Comparison of ENCODE assay signal across 1 cellular context in the genomic region with DNA sequence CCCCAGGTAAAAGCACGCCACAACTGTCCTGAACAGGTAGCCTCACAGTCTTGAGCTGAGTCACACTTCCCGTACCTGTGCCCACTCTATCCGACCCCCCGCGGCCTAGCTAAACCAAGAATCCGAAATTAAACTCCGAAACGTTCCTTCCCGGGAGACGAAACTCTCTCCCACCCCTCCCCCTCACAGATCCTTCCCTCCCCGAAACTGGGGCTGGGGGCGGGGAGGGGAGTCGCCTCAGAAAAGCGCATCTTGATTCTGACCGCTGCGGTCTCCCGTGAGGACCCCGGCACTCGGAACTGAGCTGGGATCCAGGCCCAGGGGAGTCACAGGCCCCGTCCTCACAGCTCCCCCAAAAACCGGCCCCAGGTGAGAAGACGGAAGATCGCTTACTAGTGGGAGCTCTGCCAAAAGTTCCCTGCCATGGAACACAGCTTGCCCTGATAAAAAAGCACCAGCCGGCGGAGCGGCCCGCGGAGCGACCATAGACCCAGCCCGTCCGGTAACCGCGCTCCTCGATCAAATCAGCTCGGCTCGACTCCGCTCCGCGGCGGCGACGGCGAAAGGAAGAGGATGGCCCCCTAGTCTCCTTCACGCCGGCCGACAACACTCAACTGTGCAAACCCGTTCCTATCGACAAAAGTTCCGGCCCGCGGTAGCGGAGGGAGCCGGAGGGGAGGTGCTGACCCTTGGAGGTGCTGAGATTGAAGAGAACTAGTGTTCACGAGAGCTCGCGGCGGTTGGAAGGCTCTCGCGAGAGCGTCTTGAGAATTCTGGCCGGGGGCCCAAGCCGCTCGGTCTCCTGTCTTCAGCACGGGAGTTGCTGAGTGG.
TF ChIP-seq lines count a peak whose summit lies in the region.

A gene with protein sequence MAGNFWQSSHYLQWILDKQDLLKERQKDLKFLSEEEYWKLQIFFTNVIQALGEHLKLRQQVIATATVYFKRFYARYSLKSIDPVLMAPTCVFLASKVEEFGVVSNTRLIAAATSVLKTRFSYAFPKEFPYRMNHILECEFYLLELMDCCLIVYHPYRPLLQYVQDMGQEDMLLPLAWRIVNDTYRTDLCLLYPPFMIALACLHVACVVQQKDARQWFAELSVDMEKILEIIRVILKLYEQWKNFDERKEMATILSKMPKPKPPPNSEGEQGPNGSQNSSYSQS (minus strand): TSS at position 558 of the 831 bp plus-strand sequence. CDS start 133 bp downstream, at position 425.

TF ChIP-seq in HEK293, 187 proteins besides CTCF, POLR2A, EP300 and RAD21 (continued from another document and continues in another):
- TF ChIP-seq, protein P1, sequence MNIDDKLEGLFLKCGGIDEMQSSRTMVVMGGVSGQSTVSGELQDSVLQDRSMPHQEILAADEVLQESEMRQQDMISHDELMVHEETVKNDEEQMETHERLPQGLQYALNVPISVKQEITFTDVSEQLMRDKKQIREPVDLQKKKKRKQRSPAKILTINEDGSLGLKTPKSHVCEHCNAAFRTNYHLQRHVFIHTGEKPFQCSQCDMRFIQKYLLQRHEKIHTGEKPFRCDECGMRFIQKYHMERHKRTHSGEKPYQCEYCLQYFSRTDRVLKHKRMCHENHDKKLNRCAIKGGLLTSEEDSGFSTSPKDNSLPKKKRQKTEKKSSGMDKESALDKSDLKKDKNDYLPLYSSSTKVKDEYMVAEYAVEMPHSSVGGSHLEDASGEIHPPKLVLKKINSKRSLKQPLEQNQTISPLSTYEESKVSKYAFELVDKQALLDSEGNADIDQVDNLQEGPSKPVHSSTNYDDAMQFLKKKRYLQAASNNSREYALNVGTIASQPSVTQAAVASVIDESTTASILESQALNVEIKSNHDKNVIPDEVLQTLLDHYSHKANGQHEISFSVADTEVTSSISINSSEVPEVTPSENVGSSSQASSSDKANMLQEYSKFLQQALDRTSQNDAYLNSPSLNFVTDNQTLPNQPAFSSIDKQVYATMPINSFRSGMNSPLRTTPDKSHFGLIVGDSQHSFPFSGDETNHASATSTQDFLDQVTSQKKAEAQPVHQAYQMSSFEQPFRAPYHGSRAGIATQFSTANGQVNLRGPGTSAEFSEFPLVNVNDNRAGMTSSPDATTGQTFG (tag by site-specific recombination; IDR thresholded peaks at IDR 0.05; ENCODE audit: borderline replicate concordance): no peak
- TF ChIP-seq ZIC2 (tag by site-specific recombination; IDR thresholded peaks at IDR 0.05) (no peak), ZNF426 (tag by site-specific recombination; IDR thresholded peaks at IDR 0.05) (no peak), REPIN1 (tag by site-specific recombination; IDR thresholded peaks at IDR 0.05; ENCODE audit: low read depth) (0 out of 2 replicates have a peak, but pooled peaks have one; percentile 25), ZNF626 (tag by site-specific recombination; IDR thresholded peaks at IDR 0.05) (no peak), ZNF629 (tag by site-specific recombination; IDR thresholded peaks at IDR 0.05) (peak; percentile 83), ZNF521 (tag by site-specific recombination; IDR thresholded peaks at IDR 0.05) (no peak), OVOL3 (tag by site-specific recombination; IDR thresholded peaks at IDR 0.05) (no peak; the same call in 1 of the 2 replicates), WT1 (tag by site-specific recombination; IDR thresholded peaks at IDR 0.05) (peak; percentile 72), ZNF37A (tag by site-specific recombination; IDR thresholded peaks at IDR 0.05) (no peak; the same call in 1 of the 2 replicates), ZNF121 (tag by site-specific recombination; IDR thresholded peaks at IDR 0.05) (peak; percentile 54; the same call in 1 of the 2 replicates), ZNF791 (tag by site-specific recombination; IDR thresholded peaks at IDR 0.05) (no peak), GLI4 (tag by site-specific recombination; IDR thresholded peaks at IDR 0.05) (no peak), ZNF23 (tag by site-specific recombination; IDR thresholded peaks at IDR 0.05; ENCODE audit: borderline replicate concordance) (no peak), ZNF747 (tag by site-specific recombination; IDR thresholded peaks at IDR 0.05) (no peak), ZNF670 (tag by site-specific recombination; IDR thresholded peaks at IDR 0.05; ENCODE audit: low read depth) (no peak), YY2 (tag by site-specific recombination; IDR thresholded peaks at IDR 0.05) (no peak), ZNF501 (tag by site-specific recombination; IDR thresholded peaks at IDR 0.05) (peak; percentile 100), ZNF394 (tag by site-specific recombination; IDR thresholded peaks at IDR 0.05; ENCODE audit: borderline replicate concordance) (peak; percentile 89), ZNF324 (tag by site-specific recombination; IDR thresholded peaks at IDR 0.05) (peak; percentile 99), ZSCAN30 (tag by site-specific recombination; IDR thresholded peaks at IDR 0.05) (peak; percentile 96), ZNF549 (tag by site-specific recombination; IDR thresholded peaks at IDR 0.05) (peak; percentile 67; the same call in 1 of the 2 replicates), ZBTB1 (tag by site-specific recombination; IDR thresholded peaks at IDR 0.05) (no peak), HOXC10 (CRISPR knock-in tag; IDR thresholded peaks at IDR 0.05) (0 out of 2 replicates have a peak, but pooled peaks have one; percentile 64), ZNF624 (tag by site-specific recombination; IDR thresholded peaks at IDR 0.05) (no peak), ZNF404 (tag by site-specific recombination; IDR thresholded peaks at IDR 0.05) (no peak), ZNF777 (tag by site-specific recombination; IDR thresholded peaks at IDR 0.05; ENCODE audit: borderline replicate concordance) (peak; percentile 40; the same call in 1 of the 2 replicates)
- TF ChIP-seq, protein P2, sequence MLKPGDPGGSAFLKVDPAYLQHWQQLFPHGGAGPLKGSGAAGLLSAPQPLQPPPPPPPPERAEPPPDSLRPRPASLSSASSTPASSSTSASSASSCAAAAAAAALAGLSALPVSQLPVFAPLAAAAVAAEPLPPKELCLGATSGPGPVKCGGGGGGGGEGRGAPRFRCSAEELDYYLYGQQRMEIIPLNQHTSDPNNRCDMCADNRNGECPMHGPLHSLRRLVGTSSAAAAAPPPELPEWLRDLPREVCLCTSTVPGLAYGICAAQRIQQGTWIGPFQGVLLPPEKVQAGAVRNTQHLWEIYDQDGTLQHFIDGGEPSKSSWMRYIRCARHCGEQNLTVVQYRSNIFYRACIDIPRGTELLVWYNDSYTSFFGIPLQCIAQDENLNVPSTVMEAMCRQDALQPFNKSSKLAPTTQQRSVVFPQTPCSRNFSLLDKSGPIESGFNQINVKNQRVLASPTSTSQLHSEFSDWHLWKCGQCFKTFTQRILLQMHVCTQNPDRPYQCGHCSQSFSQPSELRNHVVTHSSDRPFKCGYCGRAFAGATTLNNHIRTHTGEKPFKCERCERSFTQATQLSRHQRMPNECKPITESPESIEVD (tag by site-specific recombination; IDR thresholded peaks at IDR 0.05): no peak
- TF ChIP-seq, protein P3, sequence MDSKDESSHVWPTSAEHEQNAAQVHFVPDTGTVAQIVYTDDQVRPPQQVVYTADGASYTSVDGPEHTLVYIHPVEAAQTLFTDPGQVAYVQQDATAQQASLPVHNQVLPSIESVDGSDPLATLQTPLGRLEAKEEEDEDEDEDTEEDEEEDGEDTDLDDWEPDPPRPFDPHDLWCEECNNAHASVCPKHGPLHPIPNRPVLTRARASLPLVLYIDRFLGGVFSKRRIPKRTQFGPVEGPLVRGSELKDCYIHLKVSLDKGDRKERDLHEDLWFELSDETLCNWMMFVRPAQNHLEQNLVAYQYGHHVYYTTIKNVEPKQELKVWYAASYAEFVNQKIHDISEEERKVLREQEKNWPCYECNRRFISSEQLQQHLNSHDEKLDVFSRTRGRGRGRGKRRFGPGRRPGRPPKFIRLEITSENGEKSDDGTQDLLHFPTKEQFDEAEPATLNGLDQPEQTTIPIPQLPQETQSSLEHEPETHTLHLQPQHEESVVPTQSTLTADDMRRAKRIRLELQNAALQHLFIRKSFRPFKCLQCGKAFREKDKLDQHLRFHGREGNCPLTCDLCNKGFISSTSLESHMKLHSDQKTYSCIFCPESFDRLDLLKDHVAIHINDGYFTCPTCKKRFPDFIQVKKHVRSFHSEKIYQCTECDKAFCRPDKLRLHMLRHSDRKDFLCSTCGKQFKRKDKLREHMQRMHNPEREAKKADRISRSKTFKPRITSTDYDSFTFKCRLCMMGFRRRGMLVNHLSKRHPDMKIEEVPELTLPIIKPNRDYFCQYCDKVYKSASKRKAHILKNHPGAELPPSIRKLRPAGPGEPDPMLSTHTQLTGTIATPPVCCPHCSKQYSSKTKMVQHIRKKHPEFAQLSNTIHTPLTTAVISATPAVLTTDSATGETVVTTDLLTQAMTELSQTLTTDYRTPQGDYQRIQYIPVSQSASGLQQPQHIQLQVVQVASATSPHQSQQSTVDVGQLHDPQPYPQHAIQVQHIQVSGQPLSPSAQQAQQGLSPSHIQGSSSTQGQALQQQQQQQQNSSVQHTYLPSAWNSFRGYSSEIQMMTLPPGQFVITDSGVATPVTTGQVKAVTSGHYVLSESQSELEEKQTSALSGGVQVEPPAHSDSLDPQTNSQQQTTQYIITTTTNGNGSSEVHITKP (tag by site-specific recombination; IDR thresholded peaks at IDR 0.05): peak; percentile 65; the same call in 1 of the 2 replicates
- TF ChIP-seq, protein P4, sequence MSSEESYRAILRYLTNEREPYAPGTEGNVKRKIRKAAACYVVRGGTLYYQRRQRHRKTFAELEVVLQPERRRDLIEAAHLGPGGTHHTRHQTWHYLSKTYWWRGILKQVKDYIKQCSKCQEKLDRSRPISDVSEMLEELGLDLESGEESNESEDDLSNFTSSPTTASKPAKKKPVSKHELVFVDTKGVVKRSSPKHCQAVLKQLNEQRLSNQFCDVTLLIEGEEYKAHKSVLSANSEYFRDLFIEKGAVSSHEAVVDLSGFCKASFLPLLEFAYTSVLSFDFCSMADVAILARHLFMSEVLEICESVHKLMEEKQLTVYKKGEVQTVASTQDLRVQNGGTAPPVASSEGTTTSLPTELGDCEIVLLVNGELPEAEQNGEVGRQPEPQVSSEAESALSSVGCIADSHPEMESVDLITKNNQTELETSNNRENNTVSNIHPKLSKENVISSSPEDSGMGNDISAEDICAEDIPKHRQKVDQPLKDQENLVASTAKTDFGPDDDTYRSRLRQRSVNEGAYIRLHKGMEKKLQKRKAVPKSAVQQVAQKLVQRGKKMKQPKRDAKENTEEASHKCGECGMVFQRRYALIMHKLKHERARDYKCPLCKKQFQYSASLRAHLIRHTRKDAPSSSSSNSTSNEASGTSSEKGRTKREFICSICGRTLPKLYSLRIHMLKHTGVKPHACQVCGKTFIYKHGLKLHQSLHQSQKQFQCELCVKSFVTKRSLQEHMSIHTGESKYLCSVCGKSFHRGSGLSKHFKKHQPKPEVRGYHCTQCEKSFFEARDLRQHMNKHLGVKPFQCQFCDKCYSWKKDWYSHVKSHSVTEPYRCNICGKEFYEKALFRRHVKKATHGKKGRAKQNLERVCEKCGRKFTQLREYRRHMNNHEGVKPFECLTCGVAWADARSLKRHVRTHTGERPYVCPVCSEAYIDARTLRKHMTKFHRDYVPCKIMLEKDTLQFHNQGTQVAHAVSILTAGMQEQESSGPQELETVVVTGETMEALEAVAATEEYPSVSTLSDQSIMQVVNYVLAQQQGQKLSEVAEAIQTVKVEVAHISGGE (tag by site-specific recombination; conservative IDR thresholded peaks at IDR 0.05; ENCODE audit: low read depth): peak; percentile 99
- TF ChIP-seq, protein P5, sequence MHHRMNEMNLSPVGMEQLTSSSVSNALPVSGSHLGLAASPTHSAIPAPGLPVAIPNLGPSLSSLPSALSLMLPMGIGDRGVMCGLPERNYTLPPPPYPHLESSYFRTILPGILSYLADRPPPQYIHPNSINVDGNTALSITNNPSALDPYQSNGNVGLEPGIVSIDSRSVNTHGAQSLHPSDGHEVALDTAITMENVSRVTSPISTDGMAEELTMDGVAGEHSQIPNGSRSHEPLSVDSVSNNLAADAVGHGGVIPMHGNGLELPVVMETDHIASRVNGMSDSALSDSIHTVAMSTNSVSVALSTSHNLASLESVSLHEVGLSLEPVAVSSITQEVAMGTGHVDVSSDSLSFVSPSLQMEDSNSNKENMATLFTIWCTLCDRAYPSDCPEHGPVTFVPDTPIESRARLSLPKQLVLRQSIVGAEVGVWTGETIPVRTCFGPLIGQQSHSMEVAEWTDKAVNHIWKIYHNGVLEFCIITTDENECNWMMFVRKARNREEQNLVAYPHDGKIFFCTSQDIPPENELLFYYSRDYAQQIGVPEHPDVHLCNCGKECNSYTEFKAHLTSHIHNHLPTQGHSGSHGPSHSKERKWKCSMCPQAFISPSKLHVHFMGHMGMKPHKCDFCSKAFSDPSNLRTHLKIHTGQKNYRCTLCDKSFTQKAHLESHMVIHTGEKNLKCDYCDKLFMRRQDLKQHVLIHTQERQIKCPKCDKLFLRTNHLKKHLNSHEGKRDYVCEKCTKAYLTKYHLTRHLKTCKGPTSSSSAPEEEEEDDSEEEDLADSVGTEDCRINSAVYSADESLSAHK (tag by site-specific recombination; IDR thresholded peaks at IDR 0.05): peak; percentile 30; the same call in 1 of the 2 replicates
- TF ChIP-seq, protein P6, sequence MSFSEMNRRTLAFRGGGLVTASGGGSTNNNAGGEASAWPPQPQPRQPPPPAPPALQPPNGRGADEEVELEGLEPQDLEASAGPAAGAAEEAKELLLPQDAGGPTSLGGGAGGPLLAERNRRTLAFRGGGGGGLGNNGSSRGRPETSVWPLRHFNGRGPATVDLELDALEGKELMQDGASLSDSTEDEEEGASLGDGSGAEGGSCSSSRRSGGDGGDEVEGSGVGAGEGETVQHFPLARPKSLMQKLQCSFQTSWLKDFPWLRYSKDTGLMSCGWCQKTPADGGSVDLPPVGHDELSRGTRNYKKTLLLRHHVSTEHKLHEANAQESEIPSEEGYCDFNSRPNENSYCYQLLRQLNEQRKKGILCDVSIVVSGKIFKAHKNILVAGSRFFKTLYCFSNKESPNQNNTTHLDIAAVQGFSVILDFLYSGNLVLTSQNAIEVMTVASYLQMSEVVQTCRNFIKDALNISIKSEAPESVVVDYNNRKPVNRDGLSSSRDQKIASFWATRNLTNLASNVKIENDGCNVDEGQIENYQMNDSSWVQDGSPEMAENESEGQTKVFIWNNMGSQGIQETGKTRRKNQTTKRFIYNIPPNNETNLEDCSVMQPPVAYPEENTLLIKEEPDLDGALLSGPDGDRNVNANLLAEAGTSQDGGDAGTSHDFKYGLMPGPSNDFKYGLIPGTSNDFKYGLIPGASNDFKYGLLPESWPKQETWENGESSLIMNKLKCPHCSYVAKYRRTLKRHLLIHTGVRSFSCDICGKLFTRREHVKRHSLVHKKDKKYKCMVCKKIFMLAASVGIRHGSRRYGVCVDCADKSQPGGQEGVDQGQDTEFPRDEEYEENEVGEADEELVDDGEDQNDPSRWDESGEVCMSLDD (tag by site-specific recombination; IDR thresholded peaks at IDR 0.05): peak; percentile 73
